ENCODE assay signal across 22 cellular contexts in genomic region chr17:4174556-4174955, GRCh38. TPM values are rescaled to one million over a fixed set of nuclear protein-coding genes. Genes with fewer than 3 reads are reported as not detected.
A peak's percentile ranks its signal among the peaks of the same experiment; 100 is the strongest.
DNase-seq lines count a peak whose midpoint lies in the region; ATAC-seq and TF ChIP-seq lines count a peak whose summit lies in the region.
"Had no signal": no experiment of that assay in that cellular context is flagged by ENCODE, and none has a peak within 500 bp of the region (broad histone marks: within the 10 kb centered on the region; RNA-seq: fewer than 3 reads in every experiment).

No MANE protein-coding gene starts in this region.

- H3K36me3 ChIP-seq in adrenal gland (replicated peaks in 1 of 2) = peaks cover 0 to 98% of the 10 kb centered on the region in 2 donors

- H3K4me1 ChIP-seq in adrenal gland (replicated peaks in 1 of 2) = no peaks in the 10 kb centered on the region
- H3K4me1 ChIP-seq: A549, Caco-2, psoas muscle had no signal

- no peaks in the 10 kb centered on the region for H3K9me3 Mint-ChIP-seq in activated CD4-positive, alpha-beta T cell treated with anti-CD3 and anti-CD28 coated beads, Interleukin-2, amount 10 ng/mL, durations not matched to agents 24 days and 14 days
- H3K9me3 Mint-ChIP-seq in CD4-positive, alpha-beta T cell = no peaks in the 10 kb centered on the region
- H3K9me3 Mint-ChIP-seq in activated CD8-positive, alpha-beta T cell treated with anti-CD3 and anti-CD28 coated beads for 36 hours = no peaks in the 10 kb centered on the region
- H3K9me3 Mint-ChIP-seq in mesothelial cell of epicardium = no peaks in the 10 kb centered on the region

- peaks cover 51% of the 10 kb centered on the region for H3K4me1 Mint-ChIP-seq in activated CD4-positive, alpha-beta T cell treated with anti-CD3 and anti-CD28 coated beads, Interleukin-2, amount 10 ng/mL, durations not matched to agents 24 days and 14 days
- peaks cover 61% of the 10 kb centered on the region for H3K4me1 Mint-ChIP-seq in CD4-positive, alpha-beta T cell (ENCODE audit: low read depth)
- peaks cover 48% of the 10 kb centered on the region for H3K4me1 Mint-ChIP-seq in activated CD8-positive, alpha-beta T cell treated with anti-CD3 and anti-CD28 coated beads for 36 hours (ENCODE audit: low read depth)
- H3K4me1 Mint-ChIP-seq in mesothelial cell of epicardium = peaks cover 41% of the 10 kb centered on the region

- no peak overlapping the region for H3K4me3 ChIP-seq in adrenal gland
- H3K4me3 ChIP-seq: A549, GM23248, lung, psoas muscle, SK-N-MC had no signal

- peaks cover 76% of the 10 kb centered on the region for H3K36me3 Mint-ChIP-seq in activated CD4-positive, alpha-beta T cell treated with anti-CD3 and anti-CD28 coated beads, Interleukin-2, amount 10 ng/mL, durations not matched to agents 24 days and 14 days (ENCODE audit: low read depth)
- H3K36me3 Mint-ChIP-seq in CD4-positive, alpha-beta T cell (ENCODE audit: low read depth) = peaks cover 91% of the 10 kb centered on the region
- peaks cover 68% of the 10 kb centered on the region for H3K36me3 Mint-ChIP-seq in activated CD8-positive, alpha-beta T cell treated with anti-CD3 and anti-CD28 coated beads for 36 hours (ENCODE audit: low read depth)
- peaks cover 44% of the 10 kb centered on the region for H3K36me3 Mint-ChIP-seq in mesothelial cell of epicardium

- peak overlapping the region; percentile 31 for H3K4me3 Mint-ChIP-seq in activated CD4-positive, alpha-beta T cell treated with anti-CD3 and anti-CD28 coated beads, Interleukin-2, amount 10 ng/mL, durations not matched to agents 24 days and 14 days
- H3K4me3 Mint-ChIP-seq in CD4-positive, alpha-beta T cell = peak overlapping the region; percentile 44
- H3K4me3 Mint-ChIP-seq in activated CD8-positive, alpha-beta T cell treated with anti-CD3 and anti-CD28 coated beads for 36 hours = no peak overlapping the region
- no peak overlapping the region for H3K4me3 Mint-ChIP-seq in mesothelial cell of epicardium

- no peaks in the 10 kb centered on the region for H3K27me3 Mint-ChIP-seq in activated CD4-positive, alpha-beta T cell treated with anti-CD3 and anti-CD28 coated beads, Interleukin-2, amount 10 ng/mL, durations not matched to agents 24 days and 14 days
- H3K27me3 Mint-ChIP-seq in CD4-positive, alpha-beta T cell = no peaks in the 10 kb centered on the region
- H3K27me3 Mint-ChIP-seq in activated CD8-positive, alpha-beta T cell treated with anti-CD3 and anti-CD28 coated beads for 36 hours = no peaks in the 10 kb centered on the region
- H3K27me3 Mint-ChIP-seq in mesothelial cell of epicardium (ENCODE audit: low read depth) = no peaks in the 10 kb centered on the region

- CTCF ChIA-PET in CD4-positive, alpha-beta T cell (lab: Charles Lee) = no interaction called here
- CTCF ChIA-PET in activated CD8-positive, alpha-beta T cell treated with anti-CD3 and anti-CD28 coated beads for 36 hours (lab: Charles Lee) = interaction anchor here (1.4 kb wide), 1 partner anchor 11 kb away, joined by 5 read pairs; no protein-coding TSS in a partner anchor

- WGBS in adrenal gland, 4 donors = 72 to 94% (median 91%) methylated on average over 3 of the region's 3 CpGs

- no peaks in the 10 kb centered on the region for H3K27me3 ChIP-seq in CD4-positive, alpha-beta T cell (ENCODE audit: control insufficient read depth, insufficient read depth, low read length)
- no peaks in the 10 kb centered on the region for H3K27me3 ChIP-seq in adrenal gland

- peak overlapping the region; percentile 88 for H3K27ac Mint-ChIP-seq in activated CD4-positive, alpha-beta T cell treated with anti-CD3 and anti-CD28 coated beads, Interleukin-2, amount 10 ng/mL, durations not matched to agents 24 days and 14 days
- H3K27ac Mint-ChIP-seq in CD4-positive, alpha-beta T cell = peak overlapping the region; percentile 90
- peak overlapping the region; percentile 70 for H3K27ac Mint-ChIP-seq in activated CD8-positive, alpha-beta T cell treated with anti-CD3 and anti-CD28 coated beads for 36 hours
- H3K27ac Mint-ChIP-seq in mesothelial cell of epicardium = peak overlapping the region; percentile 35

- POLR2A ChIA-PET in CD4-positive, alpha-beta T cell (lab: Charles Lee) = interaction anchor here (6.9 kb wide), 1 partner anchor 31 kb away, joined by 171 read pairs; the partner anchor contains the start of genes CYB5D2 and ZZEF1
- POLR2A ChIA-PET in activated CD8-positive, alpha-beta T cell treated with anti-CD3 and anti-CD28 coated beads for 36 hours (lab: Charles Lee) = interaction anchor here (0.5 to 3.3 kb wide), 3 partner anchors 12 to 550 kb away, joined by 3 to 25 read pairs (median 15); partner anchors contain the start of genes CYB5D2 and ZZEF1

- peak overlapping the region; percentile 43 for H3K27ac ChIP-seq in CD4-positive, alpha-beta T cell (ENCODE audit: low read depth, low read length)
- H3K27ac ChIP-seq in adrenal gland = no peak overlapping the region
- H3K27ac ChIP-seq: A549, GM23248, psoas muscle, SK-N-MC had no signal

- no peaks in the 10 kb centered on the region for H3K9me3 ChIP-seq in CD4-positive, alpha-beta T cell (ENCODE audit: control insufficient read depth, low read length)
- no peaks in the 10 kb centered on the region for H3K9me3 ChIP-seq in adrenal gland (replicated peaks in 1 of 3)
- H3K9me3 ChIP-seq: A549, Caco-2, psoas muscle had no signal

- TF ChIP-seq CTCF in CD4-positive, alpha-beta T cell (IDR thresholded peaks at IDR 0.05) = no peak
- TF ChIP-seq CTCF in activated CD8-positive, alpha-beta T cell treated with anti-CD3 and anti-CD28 coated beads for 36 hours (IDR thresholded peaks at IDR 0.05) = no peak
- TF ChIP-seq CTCF in mesothelial cell of epicardium (IDR thresholded peaks at IDR 0.05; ENCODE audit: unreplicated experiment) (no peak), adrenal gland (IDR thresholded peaks at IDR 0.05) (no peak)

- no peak for DNase-seq in activated CD4-positive, alpha-beta T cell treated with anti-CD3 and anti-CD28 coated beads, Interleukin-2, amount 10 ng/mL, durations not matched to agents 24 days and 14 days
- DNase-seq in activated CD4-positive, alpha-beta T cell treated with anti-CD3 and anti-CD28 coated beads, Interleukin-2, amount 50 U/mL, for 4 hours = no peak
- DNase-seq in CD4-positive, alpha-beta T cell = no peak
- DNase-seq in activated CD8-positive, alpha-beta T cell treated with anti-CD3 and anti-CD28 coated beads for 36 hours = no peak
- DNase-seq in mesothelial cell of epicardium (ENCODE audit: low spot score in 2 of 2, unreplicated experiment in 2 of 2) (no peak), adrenal gland (no peak), activated gamma-delta T cell treated with Interleukin-2 at 50 U/mL for 16 hours (no peak), cerebellar cortex (ENCODE audit: low spot score) (no peak)
- DNase-seq: activated CD4-positive, CD25-positive, alpha-beta regulatory T cell; Caco-2; DMS79; GM23248; IMR-90; kidney glomerular epithelial cell; NCI-H1105; NCI-H2081; NCI-H345; NCI-H748 treated with DMSO at 0.1 percent for 48 hours; psoas muscle had no signal

- intact Hi-C loops in activated CD4-positive, alpha-beta T cell treated with anti-CD3 and anti-CD28 coated beads, Interleukin-2, amount 10 ng/mL, durations not matched to agents 24 days and 14 days (cut with micrococcal nuclease) = no loop called here
- intact Hi-C loops in CD4-positive, alpha-beta T cell (cut with DNase I, micrococcal nuclease) = no loop called here
- intact Hi-C loops in activated CD8-positive, alpha-beta T cell treated with anti-CD3 and anti-CD28 coated beads for 36 hours (cut with micrococcal nuclease) = no loop called here
- intact Hi-C loops in adrenal gland (cut with DNase I) = no loop called here

- no peak for ATAC-seq in CD4-positive, alpha-beta T cell (ENCODE audit: poor library complexity)
- ATAC-seq in activated CD8-positive, alpha-beta T cell treated with anti-CD3 and anti-CD28 coated beads for 36 hours = no peak
- ATAC-seq: A549, psoas muscle had no signal

- TF ChIP-seq POLR2A in adrenal gland (IDR thresholded peaks at IDR 0.05) = no peak

RNA-seq across cellular contexts. Expression of gene CYB5D2, which starts 31.6 kb away (rescaled TPM):
- total RNA-seq in activated CD4-positive, alpha-beta T cell treated with anti-CD3 and anti-CD28 coated beads, Interleukin-2, amount 10 ng/mL, durations not matched to agents 24 days and 14 days = 7.1 and 7.7 TPM in 2 replicates
- total RNA-seq in CD4-positive, alpha-beta T cell = 1 to 10 TPM; 3.9 to 4.4 TPM
- total RNA-seq in activated CD8-positive, alpha-beta T cell treated with anti-CD3 and anti-CD28 coated beads for 36 hours = 1 to 10 TPM; 7.1 to 8.1 TPM
- total RNA-seq in mesothelial cell of epicardium (13.6 to 15.9 TPM (median 14.9 TPM) in 3 replicates), adrenal gland (10 to 100 TPM; 15.8 to 67.3 (median 48.1) TPM)
- 10 to 100 TPM; 23.7 to 31.5 (median 24.7) TPM for polyA plus RNA-seq in adrenal gland

RNA-seq across cellular contexts. Expression of gene ZZEF1, which starts 31.7 kb away (rescaled TPM):
- total RNA-seq in activated CD4-positive, alpha-beta T cell treated with anti-CD3 and anti-CD28 coated beads, Interleukin-2, amount 10 ng/mL, durations not matched to agents 24 days and 14 days = 40.8 and 42.8 TPM in 2 replicates
- 10 to 100 TPM; 83.1 to 85.0 TPM for total RNA-seq in CD4-positive, alpha-beta T cell
- 10 to 100 TPM; 28.1 to 30.6 TPM for total RNA-seq in activated CD8-positive, alpha-beta T cell treated with anti-CD3 and anti-CD28 coated beads for 36 hours
- total RNA-seq in mesothelial cell of epicardium (42.2 to 45.9 TPM (median 44.1 TPM) in 3 replicates), adrenal gland (10 to 100 TPM; 33.2 to 73.4 (median 47.8) TPM)
- polyA plus RNA-seq in adrenal gland = 10 to 100 TPM; 16.9 to 22.7 (median 21.2) TPM

Comparison
In these comparisons a context has a peak if more than half of its experiments do, and no peak if none do; other contexts are left out.
1. H3K27ac Mint-ChIP-seq: peak in every context shown above with its lines; median percentile 90 in CD4-positive, alpha-beta T cell; 88 in activated CD4-positive, alpha-beta T cell treated with anti-CD3 and anti-CD28 coated beads, Interleukin-2, amount 10 ng/mL, durations not matched to agents 24 days and 14 days; 70 in activated CD8-positive, alpha-beta T cell treated with anti-CD3 and anti-CD28 coated beads for 36 hours; 35 in mesothelial cell of epicardium.
2. H3K4me3 Mint-ChIP-seq: peak in activated CD4-positive, alpha-beta T cell treated with anti-CD3 and anti-CD28 coated beads, Interleukin-2, amount 10 ng/mL, durations not matched to agents 24 days and 14 days (single experiment) and CD4-positive, alpha-beta T cell (single experiment); none in activated CD8-positive, alpha-beta T cell treated with anti-CD3 and anti-CD28 coated beads for 36 hours (single experiment) and mesothelial cell of epicardium (single experiment).